ENCODE assay signal across 20 cellular contexts in the genomic region with DNA sequence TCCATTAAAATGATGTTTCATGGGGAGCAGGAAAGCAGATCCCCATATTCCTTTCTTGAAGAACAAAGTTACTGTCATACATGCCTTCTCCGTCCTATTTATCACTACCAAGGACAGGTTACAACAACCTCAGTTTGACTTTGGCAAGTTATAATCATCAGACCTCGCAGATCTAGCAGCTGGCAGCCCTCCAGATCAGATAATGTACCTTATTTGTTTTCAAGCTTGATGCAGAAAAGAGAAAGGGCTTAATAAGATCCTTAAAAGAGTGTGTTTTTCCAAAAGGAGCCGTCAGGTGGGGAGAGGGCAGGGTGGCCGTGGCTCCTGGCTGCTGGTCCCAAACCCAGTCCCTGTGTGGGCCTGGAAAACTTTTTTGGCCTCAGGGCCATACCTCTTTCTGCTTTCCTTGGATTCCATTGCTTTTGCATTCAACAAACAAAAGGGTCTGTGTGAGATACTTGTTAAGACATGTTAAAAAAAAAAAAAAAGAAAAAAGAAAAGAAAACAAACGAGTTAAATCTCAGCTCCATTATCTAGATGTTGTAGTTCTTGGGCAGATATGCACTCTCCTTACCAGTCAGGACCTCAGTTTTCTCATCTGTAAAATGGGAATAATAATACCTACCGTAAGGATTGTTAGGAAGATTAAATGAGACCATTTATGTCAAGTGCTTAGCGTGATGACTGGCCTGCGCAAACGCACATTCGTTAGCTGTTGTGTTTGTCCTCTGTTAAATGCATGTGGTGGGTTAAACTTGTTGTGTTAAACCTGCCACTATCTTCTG.
DNase-seq lines count a peak whose midpoint lies in the region; ATAC-seq, FAIRE-seq and TF ChIP-seq lines count a peak whose summit lies in the region.
"Had no signal": no experiment of that assay in that cellular context is flagged by ENCODE, and none has a peak within 500 bp of the region (broad histone marks: within the 10 kb centered on the region; RNA-seq: fewer than 3 reads in every experiment).

No MANE protein-coding gene starts in this region.

- TF ChIP-seq CTCF in LNCaP clone FGC (IDR thresholded peaks at IDR 0.05; ENCODE audit: control insufficient read depth, extremely low read depth, insufficient read depth) (no peak), WTC11 (IDR thresholded peaks at IDR 0.05) (no peak)

- H3K27me3 Mint-ChIP-seq in WTC11 (ENCODE audit: low read depth), result no peaks in the 10 kb centered on the region

- DNase-seq in DMS79 (lab: John Stamatoyannopoulos, UW) (peak; percentile 33), LNCaP clone FGC (ENCODE audit: low read depth) (peak; percentile 66), amniotic epithelial cell (ENCODE audit: low read depth) (peak; percentile 42), mucosa of gallbladder (ENCODE audit: low spot score) (peak; percentile 45), RCC 7860 (ENCODE audit: low spot score) (no peak), WTC11 (ENCODE audit: low spot score) (no peak)
- DNase-seq in stimulated activated CD4-positive, alpha-beta T cell treated with anti-CD3 and anti-CD28 coated beads, Interleukin-15, amount 100 ng/mL, for 24 hours, result no peak
- DNase-seq: activated CD4-positive, alpha-beta T cell treated with anti-CD3 and anti-CD28 coated beads for 4 hours; activated CD8-positive, alpha-beta memory T cell treated with anti-CD3 and anti-CD28 coated beads, Interleukin-2, amount 50 U/mL, for 48 hours; activated naive CD4-positive, alpha-beta T cell treated with Interleukin-2 at 50 U/mL for 16 hours; BE2C; gastrocnemius medialis; left ventricle myocardium inferior; NCI-H1092 treated with DMSO at 0.1 percent for 48 hours; NCI-H510A; pancreas; stimulated activated CD4-positive, alpha-beta T cell treated with anti-CD3 and anti-CD28 coated beads, Interleukin-2, amount 100 ng/mL, for 48 hours had no signal

- peaks cover 7% of the 10 kb centered on the region for H3K9me3 Mint-ChIP-seq in WTC11

- H3K36me3 Mint-ChIP-seq in WTC11, result peaks cover 4% of the 10 kb centered on the region; the same call in 1 of the 2 replicates

- H3K4me3 ChIP-seq in LNCaP clone FGC (ENCODE audit: low read depth, low read length), result no peak overlapping the region
- H3K4me3 ChIP-seq: coronary artery, gastrocnemius medialis, GM23338, left ventricle myocardium inferior, pancreas, SJSA1 had no signal

- H3K4me3 Mint-ChIP-seq in WTC11, result no peak overlapping the region
- H3K4me3 Mint-ChIP-seq: GM23338 had no signal

- H3K27ac Mint-ChIP-seq in WTC11, result no peak overlapping the region; the same call in 1 of the 2 replicates
- H3K27ac Mint-ChIP-seq: GM23338 had no signal

- peaks cover 3% of the 10 kb centered on the region for H3K4me1 Mint-ChIP-seq in WTC11
- H3K4me1 Mint-ChIP-seq: GM23338 had no signal

- POLR2A ChIA-PET in WTC11 (lab: Charles Lee), result no interaction called here

- CTCF ChIA-PET in WTC11 (lab: Charles Lee), result no interaction called here

- FAIRE-seq in RCC 7860 (lab: Jason Lieb, UNC), result no peak
- FAIRE-seq: pancreas had no signal

- ATAC-seq in WTC11, result no peak
- ATAC-seq: gastrocnemius medialis, GM23338 had no signal

TF ChIP-seq in WTC11, 78 proteins besides CTCF, POLR2A, EP300 and RAD21 (continues in another document):
- TF ChIP-seq, protein P1, sequence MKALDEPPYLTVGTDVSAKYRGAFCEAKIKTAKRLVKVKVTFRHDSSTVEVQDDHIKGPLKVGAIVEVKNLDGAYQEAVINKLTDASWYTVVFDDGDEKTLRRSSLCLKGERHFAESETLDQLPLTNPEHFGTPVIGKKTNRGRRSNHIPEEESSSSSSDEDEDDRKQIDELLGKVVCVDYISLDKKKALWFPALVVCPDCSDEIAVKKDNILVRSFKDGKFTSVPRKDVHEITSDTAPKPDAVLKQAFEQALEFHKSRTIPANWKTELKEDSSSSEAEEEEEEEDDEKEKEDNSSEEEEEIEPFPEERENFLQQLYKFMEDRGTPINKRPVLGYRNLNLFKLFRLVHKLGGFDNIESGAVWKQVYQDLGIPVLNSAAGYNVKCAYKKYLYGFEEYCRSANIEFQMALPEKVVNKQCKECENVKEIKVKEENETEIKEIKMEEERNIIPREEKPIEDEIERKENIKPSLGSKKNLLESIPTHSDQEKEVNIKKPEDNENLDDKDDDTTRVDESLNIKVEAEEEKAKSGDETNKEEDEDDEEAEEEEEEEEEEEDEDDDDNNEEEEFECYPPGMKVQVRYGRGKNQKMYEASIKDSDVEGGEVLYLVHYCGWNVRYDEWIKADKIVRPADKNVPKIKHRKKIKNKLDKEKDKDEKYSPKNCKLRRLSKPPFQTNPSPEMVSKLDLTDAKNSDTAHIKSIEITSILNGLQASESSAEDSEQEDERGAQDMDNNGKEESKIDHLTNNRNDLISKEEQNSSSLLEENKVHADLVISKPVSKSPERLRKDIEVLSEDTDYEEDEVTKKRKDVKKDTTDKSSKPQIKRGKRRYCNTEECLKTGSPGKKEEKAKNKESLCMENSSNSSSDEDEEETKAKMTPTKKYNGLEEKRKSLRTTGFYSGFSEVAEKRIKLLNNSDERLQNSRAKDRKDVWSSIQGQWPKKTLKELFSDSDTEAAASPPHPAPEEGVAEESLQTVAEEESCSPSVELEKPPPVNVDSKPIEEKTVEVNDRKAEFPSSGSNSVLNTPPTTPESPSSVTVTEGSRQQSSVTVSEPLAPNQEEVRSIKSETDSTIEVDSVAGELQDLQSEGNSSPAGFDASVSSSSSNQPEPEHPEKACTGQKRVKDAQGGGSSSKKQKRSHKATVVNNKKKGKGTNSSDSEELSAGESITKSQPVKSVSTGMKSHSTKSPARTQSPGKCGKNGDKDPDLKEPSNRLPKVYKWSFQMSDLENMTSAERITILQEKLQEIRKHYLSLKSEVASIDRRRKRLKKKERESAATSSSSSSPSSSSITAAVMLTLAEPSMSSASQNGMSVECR (CRISPR knock-in tag; IDR thresholded peaks at IDR 0.05; ENCODE audit: borderline replicate concordance), result no peak
- TF ChIP-seq ATF1 (CRISPR knock-in tag; IDR thresholded peaks at IDR 0.05) (no peak), JUN (CRISPR knock-in tag; IDR thresholded peaks at IDR 0.05) (no peak), ELF4 (CRISPR knock-in tag; IDR thresholded peaks at IDR 0.05; ENCODE audit: low read depth) (no peak), ZNF232 (CRISPR knock-in tag; IDR thresholded peaks at IDR 0.05) (no peak), EMX1 (CRISPR knock-in tag; IDR thresholded peaks at IDR 0.05) (no peak), NR2C2 (CRISPR knock-in tag; IDR thresholded peaks at IDR 0.05) (no peak), ZNF317 (CRISPR knock-in tag; IDR thresholded peaks at IDR 0.05; ENCODE audit: borderline replicate concordance, low read depth) (no peak), NFYB (CRISPR knock-in tag; conservative IDR thresholded peaks at IDR 0.05; ENCODE audit: low read depth) (no peak), ESRRA (CRISPR knock-in tag; IDR thresholded peaks at IDR 0.05; ENCODE audit: borderline replicate concordance) (no peak), ZNF396 (CRISPR knock-in tag; IDR thresholded peaks at IDR 0.05; ENCODE audit: borderline replicate concordance) (no peak), CBFB (CRISPR knock-in tag; IDR thresholded peaks at IDR 0.05; ENCODE audit: low read depth) (no peak), SMAD3 (CRISPR knock-in tag; IDR thresholded peaks at IDR 0.05; ENCODE audit: borderline replicate concordance) (no peak)
- TF ChIP-seq, protein P2, sequence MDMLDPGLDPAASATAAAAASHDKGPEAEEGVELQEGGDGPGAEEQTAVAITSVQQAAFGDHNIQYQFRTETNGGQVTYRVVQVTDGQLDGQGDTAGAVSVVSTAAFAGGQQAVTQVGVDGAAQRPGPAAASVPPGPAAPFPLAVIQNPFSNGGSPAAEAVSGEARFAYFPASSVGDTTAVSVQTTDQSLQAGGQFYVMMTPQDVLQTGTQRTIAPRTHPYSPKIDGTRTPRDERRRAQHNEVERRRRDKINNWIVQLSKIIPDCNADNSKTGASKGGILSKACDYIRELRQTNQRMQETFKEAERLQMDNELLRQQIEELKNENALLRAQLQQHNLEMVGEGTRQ (CRISPR knock-in tag; IDR thresholded peaks at IDR 0.05), result no peak
- TF ChIP-seq, protein P3, sequence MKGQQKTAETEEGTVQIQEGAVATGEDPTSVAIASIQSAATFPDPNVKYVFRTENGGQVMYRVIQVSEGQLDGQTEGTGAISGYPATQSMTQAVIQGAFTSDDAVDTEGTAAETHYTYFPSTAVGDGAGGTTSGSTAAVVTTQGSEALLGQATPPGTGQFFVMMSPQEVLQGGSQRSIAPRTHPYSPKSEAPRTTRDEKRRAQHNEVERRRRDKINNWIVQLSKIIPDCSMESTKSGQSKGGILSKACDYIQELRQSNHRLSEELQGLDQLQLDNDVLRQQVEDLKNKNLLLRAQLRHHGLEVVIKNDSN (CRISPR knock-in tag; IDR thresholded peaks at IDR 0.05), result no peak
- TF ChIP-seq, protein P4, sequence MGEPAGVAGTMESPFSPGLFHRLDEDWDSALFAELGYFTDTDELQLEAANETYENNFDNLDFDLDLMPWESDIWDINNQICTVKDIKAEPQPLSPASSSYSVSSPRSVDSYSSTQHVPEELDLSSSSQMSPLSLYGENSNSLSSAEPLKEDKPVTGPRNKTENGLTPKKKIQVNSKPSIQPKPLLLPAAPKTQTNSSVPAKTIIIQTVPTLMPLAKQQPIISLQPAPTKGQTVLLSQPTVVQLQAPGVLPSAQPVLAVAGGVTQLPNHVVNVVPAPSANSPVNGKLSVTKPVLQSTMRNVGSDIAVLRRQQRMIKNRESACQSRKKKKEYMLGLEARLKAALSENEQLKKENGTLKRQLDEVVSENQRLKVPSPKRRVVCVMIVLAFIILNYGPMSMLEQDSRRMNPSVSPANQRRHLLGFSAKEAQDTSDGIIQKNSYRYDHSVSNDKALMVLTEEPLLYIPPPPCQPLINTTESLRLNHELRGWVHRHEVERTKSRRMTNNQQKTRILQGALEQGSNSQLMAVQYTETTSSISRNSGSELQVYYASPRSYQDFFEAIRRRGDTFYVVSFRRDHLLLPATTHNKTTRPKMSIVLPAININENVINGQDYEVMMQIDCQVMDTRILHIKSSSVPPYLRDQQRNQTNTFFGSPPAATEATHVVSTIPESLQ (CRISPR knock-in tag; IDR thresholded peaks at IDR 0.05), result no peak
- TF ChIP-seq, protein P5, sequence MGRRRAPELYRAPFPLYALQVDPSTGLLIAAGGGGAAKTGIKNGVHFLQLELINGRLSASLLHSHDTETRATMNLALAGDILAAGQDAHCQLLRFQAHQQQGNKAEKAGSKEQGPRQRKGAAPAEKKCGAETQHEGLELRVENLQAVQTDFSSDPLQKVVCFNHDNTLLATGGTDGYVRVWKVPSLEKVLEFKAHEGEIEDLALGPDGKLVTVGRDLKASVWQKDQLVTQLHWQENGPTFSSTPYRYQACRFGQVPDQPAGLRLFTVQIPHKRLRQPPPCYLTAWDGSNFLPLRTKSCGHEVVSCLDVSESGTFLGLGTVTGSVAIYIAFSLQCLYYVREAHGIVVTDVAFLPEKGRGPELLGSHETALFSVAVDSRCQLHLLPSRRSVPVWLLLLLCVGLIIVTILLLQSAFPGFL (CRISPR knock-in tag; IDR thresholded peaks at IDR 0.05; ENCODE audit: borderline replicate concordance), result no peak

Comparison
In these comparisons a context has a peak if more than half of its experiments do, and no peak if none do; other contexts are left out.
1. DNase-seq: peak in DMS79 (single experiment), LNCaP clone FGC (single experiment), amniotic epithelial cell (single experiment) and mucosa of gallbladder (single experiment); none in RCC 7860 (single experiment), stimulated activated CD4-positive, alpha-beta T cell treated with anti-CD3 and anti-CD28 coated beads, Interleukin-15, amount 100 ng/mL, for 24 hours (single experiment) and WTC11 (single experiment).